Comparison of ENCODE assay signal across 8 cellular contexts in the genomic region with DNA sequence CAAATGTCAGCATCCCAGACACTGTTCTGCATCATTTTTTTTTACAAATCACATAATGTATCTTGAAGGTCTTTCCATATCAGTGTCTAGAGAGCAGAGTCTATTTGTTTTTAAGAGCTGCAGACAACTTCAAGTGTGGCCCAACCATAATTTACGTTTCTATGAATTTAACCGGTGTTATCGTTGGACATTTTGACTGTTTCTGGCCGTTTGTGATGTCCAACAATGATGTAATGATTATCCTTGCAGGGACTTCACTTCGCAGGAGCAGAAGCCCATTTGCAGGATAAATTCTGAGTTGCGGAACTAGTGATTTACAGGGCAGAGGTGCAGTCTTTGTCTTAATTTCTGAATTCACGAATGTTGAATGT. TPM values are rescaled to one million over a fixed set of nuclear protein-coding genes. Genes with fewer than 3 reads are reported as not detected.
DNase-seq lines count a peak whose midpoint lies in the region; ATAC-seq and TF ChIP-seq lines count a peak whose summit lies in the region.

No MANE protein-coding gene starts in this region.

- H3K9me3 ChIP-seq in cardiac muscle cell (ENCODE audit: low read depth), result no peaks in the 10 kb centered on the region
- H3K9me3 ChIP-seq in liver (ENCODE audit: control insufficient read depth in 4 of 4, low read length in 3 of 4), result no peaks in the 10 kb centered on the region
- H3K9me3 ChIP-seq in upper lobe of right lung, result no peaks in the 10 kb centered on the region

- peaks cover 1% of the 10 kb centered on the region for H3K36me3 Mint-ChIP-seq in activated naive CD8-positive, alpha-beta T cell treated with anti-CD3 and anti-CD28 coated beads, Interleukin-2, amount 50 U/mL, for 24 hours (ENCODE audit: low read depth)

- no peaks in the 10 kb centered on the region for H3K36me3 ChIP-seq in cardiac muscle cell
- H3K36me3 ChIP-seq in liver (ENCODE audit: control insufficient read depth in 4 of 4, insufficient read depth in 3 of 4, low read depth in 1 of 4, low read length in 3 of 4), result no peaks in the 10 kb centered on the region
- no peaks in the 10 kb centered on the region for H3K36me3 ChIP-seq in upper lobe of right lung

- H3K27ac Mint-ChIP-seq in activated naive CD8-positive, alpha-beta T cell treated with anti-CD3 and anti-CD28 coated beads, Interleukin-2, amount 50 U/mL, for 24 hours, result peak overlapping the region; percentile 53

- TF ChIP-seq RAD21 in liver (IDR thresholded peaks at IDR 0.05), result no peak

- peak overlapping the region; percentile 45 for H3K4me3 ChIP-seq in cardiac muscle cell
- H3K4me3 ChIP-seq in liver (ENCODE audit: low read depth in 1 of 3, low read length in 3 of 3), result peak overlapping the region; percentile 60 to 63 (median 63)
- H3K4me3 ChIP-seq in upper lobe of right lung, result peak overlapping the region; percentile 56

- H3K27me3 ChIP-seq in cardiac muscle cell (no peaks in the 10 kb centered on the region), liver (ENCODE audit: control insufficient read depth in 4 of 4, insufficient read depth in 4 of 4, low read length in 3 of 4) (no peaks in the 10 kb centered on the region), upper lobe of right lung (no peaks in the 10 kb centered on the region)

- 12% methylated on average over 7 of the region's 7 CpGs for WGBS in liver

- H3K27ac ChIP-seq in cardiac muscle cell, result no peak overlapping the region
- H3K27ac ChIP-seq in liver (ENCODE audit: low read depth in 1 of 2, low read length in 2 of 2), result peak overlapping the region; percentile 88 to 91
- H3K27ac ChIP-seq in upper lobe of right lung, result peak overlapping the region; percentile 82

- H3K4me1 Mint-ChIP-seq in activated naive CD8-positive, alpha-beta T cell treated with anti-CD3 and anti-CD28 coated beads, Interleukin-2, amount 50 U/mL, for 24 hours, result peaks cover 14% of the 10 kb centered on the region

- peak overlapping the region; percentile 64 for H3K4me3 Mint-ChIP-seq in activated naive CD8-positive, alpha-beta T cell treated with anti-CD3 and anti-CD28 coated beads, Interleukin-2, amount 50 U/mL, for 24 hours

- peak overlapping the region in 1 of 2 donors; percentile 40 for H3K9ac ChIP-seq in liver (ENCODE audit: low read depth in 1 of 2, low read length in 2 of 2)

- DNase-seq in cardiac muscle cell (ENCODE audit: low read depth in 1 of 2, low spot score in 1 of 2) (peak in 1 of 2 donors; percentile 2), left ventricle myocardium superior (no peak), upper lobe of right lung (no peak), H4 (ENCODE audit: low spot score) (no peak), activated gamma-delta T cell treated with Interleukin-2 at 50 U/mL for 16 hours (no peak), T-helper 9 cell (no peak)
- no peak for DNase-seq in activated naive CD8-positive, alpha-beta T cell treated with anti-CD3 and anti-CD28 coated beads, Interleukin-2, amount 50 U/mL, for 24 hours

- H3K4me1 ChIP-seq in cardiac muscle cell (ENCODE audit: low read depth) (peaks cover 12% of the 10 kb centered on the region), liver (ENCODE audit: control insufficient read depth in 4 of 4, insufficient read depth in 4 of 4, low read length in 3 of 4) (peaks cover 3 to 18% (median 13%) of the 10 kb centered on the region in 4 donors), upper lobe of right lung (peaks cover 13% of the 10 kb centered on the region)

- H3K9me3 Mint-ChIP-seq in activated naive CD8-positive, alpha-beta T cell treated with anti-CD3 and anti-CD28 coated beads, Interleukin-2, amount 50 U/mL, for 24 hours, result no peaks in the 10 kb centered on the region

- intact Hi-C loops in left ventricle myocardium superior (cut with micrococcal nuclease), result no loop called here
- intact Hi-C loops in upper lobe of right lung (cut with DNase I), result no loop called here

- no peak for ATAC-seq in left ventricle myocardium superior
- ATAC-seq in activated naive CD8-positive, alpha-beta T cell treated with anti-CD3 and anti-CD28 coated beads, Interleukin-2, amount 50 U/mL, for 24 hours, result no peak
- ATAC-seq in upper lobe of right lung, result no peak

- TF ChIP-seq CTCF in cardiac muscle cell (IDR thresholded peaks at IDR 0.05; ENCODE audit: low read depth, low read length) (no peak), liver (IDR thresholded peaks at IDR 0.05; ENCODE audit: low read depth, low read length, missing input control) (no peak), upper lobe of right lung (IDR thresholded peaks at IDR 0.05) (no peak)

- H3K27me3 Mint-ChIP-seq in activated naive CD8-positive, alpha-beta T cell treated with anti-CD3 and anti-CD28 coated beads, Interleukin-2, amount 50 U/mL, for 24 hours, result peaks cover 25% of the 10 kb centered on the region

TF ChIP-seq in liver, 16 proteins besides CTCF, POLR2A, EP300 and RAD21:
- no peak for TF ChIP-seq YY1 (IDR thresholded peaks at IDR 0.05)
- TF ChIP-seq ZBTB33 (IDR thresholded peaks at IDR 0.05), result no peak
- no peak for TF ChIP-seq NR2F2 (IDR thresholded peaks at IDR 0.05)
- no peak for TF ChIP-seq MAX (IDR thresholded peaks at IDR 0.05)

RNA-seq across cellular contexts. Expression of gene HLF, which starts 26.9 kb away (rescaled TPM):
- total RNA-seq in cardiac muscle cell, result 0.28 and 0.74 TPM in 2 replicates
- 0.29 TPM in 1 of 2 replicates, not detected in the other for polyA plus RNA-seq in cardiac muscle cell
- total RNA-seq in left ventricle myocardium superior, result 38.8 TPM
- total RNA-seq in liver, result 10 to 100 TPM in 1 of 2 donors, 1 to 10 TPM in 1; 8.0 to 59.3 TPM
- polyA plus RNA-seq in liver, result 10 to 100 TPM; 23.5 to 25.7 TPM
- total RNA-seq in upper lobe of right lung, result 31.8 TPM
- 0.53 and 0.68 TPM in 2 replicates for total RNA-seq in H4 (2014; rRNA removed; shearing (Covaris generic))
